In genomic region chr1:54806931-54807611, GRCh38 we compare ENCODE assay signal across 14 cellular contexts. TPM values are rescaled to one million over a fixed set of nuclear protein-coding genes. Genes with fewer than 3 reads are reported as not detected.
DNase-seq lines count a peak whose midpoint lies in the region; ATAC-seq, FAIRE-seq and TF ChIP-seq lines count a peak whose summit lies in the region.
"Had no signal": no experiment of that assay in that cellular context is flagged by ENCODE, and none has a peak within 500 bp of the region (broad histone marks: within the 10 kb centered on the region; RNA-seq: fewer than 3 reads in every experiment).

No MANE protein-coding gene starts in this region.

- FAIRE-seq in H1 (lab: Jason Lieb, UNC) = no peak

- no peak overlapping the region for H3K56ac ChIP-seq in H1 (replicated peaks; ENCODE audit: insufficient read length, low read depth, low read length)

- ATAC-seq in activated CD4-positive, alpha-beta T cell treated with anti-CD3 and anti-CD28 coated beads for 36 hours = peak; percentile 10
- ATAC-seq in stimulated activated effector memory CD8-positive, alpha-beta T cell treated with anti-CD3 and anti-CD28 coated beads, Interleukin-12 subunit alpha, Interleukin-12 subunit beta, amount 100 ng/mL, for 72 hours = peak; percentile 89
- no peak for ATAC-seq in GM18861 (IDR thresholded peaks at IDR 0.05; ENCODE audit: unreplicated experiment)

- no peak overlapping the region for H2BK20ac ChIP-seq in H1 (ENCODE audit: low read length)

- H3K9me3 Mint-ChIP-seq in activated CD4-positive, alpha-beta T cell treated with anti-CD3 and anti-CD28 coated beads for 36 hours (ENCODE audit: low read depth) = no peaks in the 10 kb centered on the region
- H3K9me3 Mint-ChIP-seq in stimulated activated effector memory CD8-positive, alpha-beta T cell treated with anti-CD3 and anti-CD28 coated beads, Interleukin-12 subunit alpha, Interleukin-12 subunit beta, amount 100 ng/mL, for 72 hours = no peaks in the 10 kb centered on the region
- H3K9me3 Mint-ChIP-seq: nephron had no signal

- TF ChIP-seq POLR2A in H1 (IDR thresholded peaks at IDR 0.05; ENCODE audit: control extremely low read depth in 1 of 2, low read depth in 2 of 2, low read length in 2 of 2) = no peak

- no peak overlapping the region for H4K5ac ChIP-seq in H1 (ENCODE audit: insufficient read length, low read depth, low read length)

- 83% methylated on average over 11 of the region's 11 CpGs; no CpG with 5 or more reads in 1 of the 2 experiments for WGBS in H1 (ENCODE audit: extremely low coverage in 1 of 2, insufficient coverage in 1 of 2, insufficient read length in 1 of 2, insufficient replicate concordance in 2 of 2, low coverage in 1 of 2, low lambda C conversion rate in 2 of 2, missing lambda C conversion rate in 1 of 2), 2 experiments

- H3K4me3 Mint-ChIP-seq in activated CD4-positive, alpha-beta T cell treated with anti-CD3 and anti-CD28 coated beads for 36 hours = no peak overlapping the region
- H3K4me3 Mint-ChIP-seq in stimulated activated effector memory CD8-positive, alpha-beta T cell treated with anti-CD3 and anti-CD28 coated beads, Interleukin-12 subunit alpha, Interleukin-12 subunit beta, amount 100 ng/mL, for 72 hours = peak overlapping the region; percentile 42
- H3K4me3 Mint-ChIP-seq: nephron had no signal

- no peak overlapping the region for H2BK120ac ChIP-seq in H1 (replicated peaks; ENCODE audit: low read depth, low read length)

- H3K4me1 ChIP-seq in H1 (replicated peaks in 1 of 4; ENCODE audit: control insufficient read depth in 3 of 4, insufficient read depth in 4 of 4, low read length in 3 of 4) = 0 out of 7 replicates have a peak, but pooled peaks cover 0 to 3% (median under 1%) of the 10 kb centered on the region in 4 experiments

- no peaks in the 10 kb centered on the region for H3K27me3 Mint-ChIP-seq in activated CD4-positive, alpha-beta T cell treated with anti-CD3 and anti-CD28 coated beads for 36 hours

- H3K4me1 Mint-ChIP-seq in activated CD4-positive, alpha-beta T cell treated with anti-CD3 and anti-CD28 coated beads for 36 hours = peaks cover 17% of the 10 kb centered on the region
- H3K4me1 Mint-ChIP-seq in stimulated activated effector memory CD8-positive, alpha-beta T cell treated with anti-CD3 and anti-CD28 coated beads, Interleukin-12 subunit alpha, Interleukin-12 subunit beta, amount 100 ng/mL, for 72 hours = peaks cover 73% of the 10 kb centered on the region

- H3K36me3 ChIP-seq in H1 (ENCODE audit: control insufficient read depth in 2 of 4, insufficient read depth in 4 of 4, low read length in 3 of 4) = no peaks in the 10 kb centered on the region
- H3K36me3 ChIP-seq: heart left ventricle had no signal

- no peak overlapping the region for H2BK15ac ChIP-seq in H1 (ENCODE audit: low read length)

- H3K4ac ChIP-seq in H1 (replicated peaks; ENCODE audit: insufficient read length, low read depth, low read length) = no peak overlapping the region

- no peaks in the 10 kb centered on the region for H4K20me1 ChIP-seq in H1 (replicated peaks in 1 of 2; ENCODE audit: control insufficient read depth in 1 of 2, insufficient read depth in 2 of 2, low read length in 2 of 2)

- no peak for TF ChIP-seq RAD21 in H1 (IDR thresholded peaks at IDR 0.05 in 1 of 2, conservative IDR thresholded peaks at IDR 0.05 in 1 of 2; ENCODE audit: low read depth in 2 of 2, low read length in 2 of 2)

- POLR2A ChIA-PET in activated CD4-positive, alpha-beta T cell treated with anti-CD3 and anti-CD28 coated beads for 36 hours (lab: Charles Lee) = no interaction called here
- POLR2A ChIA-PET in RWPE1 (lab: Yijun Ruan, JAX; ENCODE audit: low non-redundant PET) = interaction anchor here (0.6 kb wide), 1 partner anchor 67 kb away, joined by 3 read pairs; no protein-coding TSS in a partner anchor
- POLR2A ChIA-PET in H1 (lab: Charles Lee; ENCODE audit: partially characterized antibody) = interaction anchor here (1.2 kb wide), 1 partner anchor 8 kb away, joined by 3 read pairs; no protein-coding TSS in a partner anchor

- no peak overlapping the region for H4K91ac ChIP-seq in H1 (replicated peaks; ENCODE audit: insufficient read length, low read length)

- H3K36me3 Mint-ChIP-seq in activated CD4-positive, alpha-beta T cell treated with anti-CD3 and anti-CD28 coated beads for 36 hours (ENCODE audit: low read depth) = no peaks in the 10 kb centered on the region
- no peaks in the 10 kb centered on the region for H3K36me3 Mint-ChIP-seq in stimulated activated effector memory CD8-positive, alpha-beta T cell treated with anti-CD3 and anti-CD28 coated beads, Interleukin-12 subunit alpha, Interleukin-12 subunit beta, amount 100 ng/mL, for 72 hours

- no peaks in the 10 kb centered on the region for H3K9me3 ChIP-seq in H1 (ENCODE audit: insufficient read depth in 2 of 2, low read depth in 1 of 2, low read length in 1 of 2)
- H3K9me3 ChIP-seq: heart left ventricle had no signal

- H2AFZ ChIP-seq in H1 (ENCODE audit: low read length) = no peak overlapping the region

- H3K23ac ChIP-seq in H1 (ENCODE audit: insufficient read length) = no peak overlapping the region

- TF ChIP-seq EP300 in H1 (IDR thresholded peaks at IDR 0.05; ENCODE audit: borderline replicate concordance in 1 of 2, low read depth in 2 of 2, low read length in 2 of 2) = no peak

- no peaks in the 10 kb centered on the region; a peak in 1 of 7 replicates for H3K27me3 ChIP-seq in H1 (replicated peaks in 1 of 4; ENCODE audit: control insufficient read depth in 3 of 4, extremely low read depth in 1 of 4, insufficient read depth in 3 of 4, low read length in 3 of 4)

- no peak overlapping the region for H3K4me3 ChIP-seq in H1 (ENCODE audit: extremely low read depth in 1 of 4, insufficient read depth in 2 of 4, low read depth in 3 of 4, low read length in 4 of 4)
- H3K4me3 ChIP-seq: heart left ventricle had no signal

- H3K27ac ChIP-seq in RWPE1 (peak overlapping the region; percentile 30), H1 (ENCODE audit: low read depth, low read length) (no peak overlapping the region)
- H3K27ac ChIP-seq: heart left ventricle, HL-60, VCaP had no signal

- CTCF ChIA-PET in activated CD4-positive, alpha-beta T cell treated with anti-CD3 and anti-CD28 coated beads for 36 hours (lab: Charles Lee) = interaction anchor here (1.0 to 1.4 kb wide), 3 partner anchors 15 to 202 kb away, joined by 3 to 5 read pairs (median 5); no protein-coding TSS in a partner anchor
- CTCF ChIA-PET in RWPE1 (lab: Yijun Ruan, JAX) = interaction anchor here (0.6 to 0.7 kb wide), 3 partner anchors 20 to 294 kb away, joined by 3 to 4 read pairs (median 4); no protein-coding TSS in a partner anchor
- CTCF ChIA-PET in H1 (lab: Charles Lee; ENCODE audit: partially characterized antibody) = interaction anchor here (0.7 to 5.4 kb wide), 13 partner anchors 8 to 228 kb away, joined by 3 to 80 read pairs (median 4); no protein-coding TSS in a partner anchor

- H3K23me2 ChIP-seq in H1 (ENCODE audit: low read depth, low read length) = no peaks in the 10 kb centered on the region

- no peak overlapping the region for H3K9ac ChIP-seq in H1 (replicated peaks in 1 of 4; ENCODE audit: extremely low read depth in 1 of 4, low read depth in 3 of 4, low read length in 3 of 4)

- no peak overlapping the region for H3K18ac ChIP-seq in H1 (ENCODE audit: extremely low read depth, low read length)

- no peak overlapping the region for H3K4me2 ChIP-seq in H1 (ENCODE audit: insufficient read depth in 1 of 2, low read depth in 2 of 2, low read length in 2 of 2)

- H4K8ac ChIP-seq in H1 (ENCODE audit: extremely low read depth, insufficient read depth, low read length) = no peak overlapping the region

- intact Hi-C loops in activated CD4-positive, alpha-beta T cell treated with anti-CD3 and anti-CD28 coated beads for 36 hours (cut with DNase I, micrococcal nuclease) = loop anchor here (10.0 kb wide), 2 partner anchors 312 to 602 kb away; partner anchors contain the start of genes CYB5RL (in 1 of the 2) and MRPL37 (in 1 of the 2)

- no peak overlapping the region for H2BK5ac ChIP-seq in H1 (ENCODE audit: low read depth, low read length)

- H3K14ac ChIP-seq in H1 (ENCODE audit: insufficient read length) = no peak overlapping the region

- H2BK12ac ChIP-seq in H1 (ENCODE audit: low read depth, low read length) = peak overlapping the region; percentile 60; the same call in 1 of the 2 replicates

- H3K27ac Mint-ChIP-seq in activated CD4-positive, alpha-beta T cell treated with anti-CD3 and anti-CD28 coated beads for 36 hours = no peak overlapping the region
- peak overlapping the region; percentile 81 for H3K27ac Mint-ChIP-seq in stimulated activated effector memory CD8-positive, alpha-beta T cell treated with anti-CD3 and anti-CD28 coated beads, Interleukin-12 subunit alpha, Interleukin-12 subunit beta, amount 100 ng/mL, for 72 hours

- TF ChIP-seq CTCF in RWPE1 (conservative IDR thresholded peaks at IDR 0.05; ENCODE audit: low read depth) (no peak), H1 (IDR thresholded peaks at IDR 0.05; ENCODE audit: control extremely low read depth in 1 of 3, insufficient read depth in 1 of 3, low read depth in 1 of 3, low read length in 3 of 3) (no peak)

- no peak overlapping the region for H2AK5ac ChIP-seq in H1 (ENCODE audit: low read depth, low read length)

- DNase-seq in activated CD4-positive, alpha-beta T cell treated with anti-CD3 and anti-CD28 coated beads for 36 hours = peak; percentile 39
- DNase-seq in activated CD4-positive, alpha-beta T cell treated with anti-CD3 and anti-CD28 coated beads, Interleukin-2, amount 50 U/mL, for 1 hour = no peak
- no peak for DNase-seq in RWPE1 (ENCODE audit: low spot score)
- peak in 1 of 2 experiments; percentile 38 for DNase-seq in H1 (ENCODE audit: low read depth in 1 of 2, low spot score in 2 of 2)
- peak; percentile 37 to 76 for DNase-seq in stimulated activated effector memory CD8-positive, alpha-beta T cell treated with anti-CD3 and anti-CD28 coated beads, Interleukin-12 subunit alpha, Interleukin-12 subunit beta, amount 100 ng/mL, for 72 hours (ENCODE audit: low spot score in 2 of 2)
- no peak for DNase-seq in DMS153 treated with DMSO at 0.1 percent for 48 hours (lab: John Stamatoyannopoulos, UW; ENCODE audit: unreplicated experiment)
- no peak for DNase-seq in NCI-H187 (lab: John Stamatoyannopoulos, UW)
- DNase-seq: central memory CD4-positive, alpha-beta T cell; heart left ventricle; NCI-H345 had no signal

- no peaks in the 10 kb centered on the region for H3K79me2 ChIP-seq in H1 (ENCODE audit: control insufficient read depth in 1 of 2, insufficient read depth in 2 of 2, low read length in 2 of 2)

- no peaks in the 10 kb centered on the region for H3K79me1 ChIP-seq in H1 (ENCODE audit: low read depth, low read length)

RNA-seq across cellular contexts. Expression of gene TTC22, which starts 5.9 kb away (rescaled TPM):
- 1 to 10 TPM; 4.1 to 4.2 TPM for total RNA-seq in activated CD4-positive, alpha-beta T cell treated with anti-CD3 and anti-CD28 coated beads for 36 hours
- 1.1 and 1.6 TPM in 2 replicates for total RNA-seq in H1 (2021; fragmentation: NEBNext Ultra II Directional; extraction: Animal tissue kit (Norgen Biotek cat#: 25700))
- polyA plus RNA-seq in H1 (2011; rRNA removed) = 1.00 and 1.7 TPM in 2 replicates
- 1.4 TPM for polyA plus RNA-seq in H1 (2011; cell fraction: cytosol; rRNA removed)
- 2.3 TPM for polyA plus RNA-seq in H1 (2011; cell fraction: nucleus; rRNA removed)
- 0.83 to 0.94 TPM (median 0.94 TPM) in 4 replicates for polyA plus RNA-seq in H1 (2012, experiment 1 of 2)
- polyA plus RNA-seq in H1 (2012, experiment 2 of 2) = 0.43 TPM
- 0.83 TPM for polyA plus RNA-seq in H1 (2013, experiment 1 of 2)
- polyA plus RNA-seq in H1 (2013, experiment 2 of 2) = 0.70 TPM
- polyA minus RNA-seq in H1 (2011; rRNA and poly(A)+ RNA removed) = 0.49 and 0.79 TPM in 2 replicates
- polyA minus RNA-seq in H1 (2011; cell fraction: cytosol; rRNA and poly(A)+ RNA removed) = 0.66 TPM
- 0.80 TPM for polyA minus RNA-seq in H1 (2011; cell fraction: nucleus; rRNA and poly(A)+ RNA removed)

RNA-seq across cellular contexts. Expression of gene PARS2, which starts 42.7 kb away (rescaled TPM):
- total RNA-seq in activated CD4-positive, alpha-beta T cell treated with anti-CD3 and anti-CD28 coated beads for 36 hours = 1 to 10 TPM; 6.3 to 6.8 TPM
- 10.0 and 10.4 TPM in 2 replicates for total RNA-seq in H1 (2021; fragmentation: NEBNext Ultra II Directional; extraction: Animal tissue kit (Norgen Biotek cat#: 25700))
- polyA plus RNA-seq in H1 (2011; rRNA removed) = 8.9 and 11.8 TPM in 2 replicates
- polyA plus RNA-seq in H1 (2011; cell fraction: cytosol; rRNA removed) = 8.8 TPM
- polyA plus RNA-seq in H1 (2011; cell fraction: nucleus; rRNA removed) = 7.3 TPM
- 9.4 to 12.3 TPM (median 11.0 TPM) in 4 replicates for polyA plus RNA-seq in H1 (2012, experiment 1 of 2)
- polyA plus RNA-seq in H1 (2012, experiment 2 of 2) = 14.0 TPM
- polyA plus RNA-seq in H1 (2013, experiment 1 of 2) = 6.6 TPM
- 6.2 TPM for polyA plus RNA-seq in H1 (2013, experiment 2 of 2)
- polyA minus RNA-seq in H1 (2011; rRNA and poly(A)+ RNA removed) = 13.0 and 15.7 TPM in 2 replicates
- polyA minus RNA-seq in H1 (2011; cell fraction: cytosol; rRNA and poly(A)+ RNA removed) = 7.8 TPM
- polyA minus RNA-seq in H1 (2011; cell fraction: nucleus; rRNA and poly(A)+ RNA removed) = 7.3 TPM

Comparison
In these comparisons a context has a peak if more than half of its experiments do, and no peak if none do; other contexts are left out.
1. DNase-seq: peak in activated CD4-positive, alpha-beta T cell treated with anti-CD3 and anti-CD28 coated beads for 36 hours (single experiment) and stimulated activated effector memory CD8-positive, alpha-beta T cell treated with anti-CD3 and anti-CD28 coated beads, Interleukin-12 subunit alpha, Interleukin-12 subunit beta, amount 100 ng/mL, for 72 hours (2 of 2); none in activated CD4-positive, alpha-beta T cell treated with anti-CD3 and anti-CD28 coated beads, Interleukin-2, amount 50 U/mL, for 1 hour (single experiment), RWPE1 (single experiment), DMS153 treated with DMSO at 0.1 percent for 48 hours (single experiment) and NCI-H187 (0 of 2).